ENCODE assay signal across 13 cellular contexts in the genomic region with DNA sequence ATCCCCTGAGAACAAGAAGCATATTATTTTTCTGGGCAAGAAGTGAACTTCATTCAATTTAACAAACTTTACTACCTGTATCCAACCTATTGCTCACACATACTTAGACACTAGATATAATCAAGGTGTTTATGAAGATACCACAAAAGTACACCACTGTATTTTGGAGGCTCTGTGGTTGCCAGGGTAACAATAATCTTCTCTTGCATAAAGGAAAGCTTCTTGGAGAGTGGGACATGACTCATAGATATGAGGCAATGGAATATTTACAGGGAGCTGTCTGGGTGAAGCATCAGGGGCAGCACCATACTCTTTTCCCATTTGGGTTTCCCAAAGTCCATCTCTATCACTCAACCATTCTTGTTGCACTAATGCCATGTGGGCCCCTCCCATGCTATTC.
DNase-seq lines count a peak whose midpoint lies in the region; ATAC-seq, FAIRE-seq and TF ChIP-seq lines count a peak whose summit lies in the region.
"Had no signal": no experiment of that assay in that cellular context is flagged by ENCODE, and none has a peak within 500 bp of the region (broad histone marks: within the 10 kb centered on the region; RNA-seq: fewer than 3 reads in every experiment).

No MANE protein-coding gene starts in this region.

- intact Hi-C loops in gastrocnemius medialis (cut with DNase I; ENCODE audit: low total_unique reads), result no loop called here

- no peak for TF ChIP-seq EP300 in A549 (IDR thresholded peaks at IDR 0.05)

- no peak overlapping the region for H3K9ac ChIP-seq in astrocyte (ENCODE audit: low read length)

- CTCF ChIA-PET in A549 (lab: Yijun Ruan, JAX), result interaction anchor here (8.0 kb wide), 1 partner anchor 11 kb away, joined by 34 read pairs; no protein-coding TSS in a partner anchor

- H3K4me1 Mint-ChIP-seq in astrocyte (ENCODE audit: low read depth, unreplicated experiment), result peaks cover 40% of the 10 kb centered on the region

- H3K9me3 ChIP-seq in A549 (no peaks in the 10 kb centered on the region), astrocyte (ENCODE audit: insufficient read depth, low read depth, low read length) (no peaks in the 10 kb centered on the region), gastrocnemius medialis (no peaks in the 10 kb centered on the region)
- H3K9me3 ChIP-seq: ovary, vagina had no signal

- TF ChIP-seq CTCF in A549 (IDR thresholded peaks at IDR 0.05) (no peak), astrocyte (IDR thresholded peaks at IDR 0.05; ENCODE audit: insufficient read depth, low read depth, low read length) (no peak), gastrocnemius medialis (IDR thresholded peaks at IDR 0.05 in 4 of 5, conservative IDR thresholded peaks at IDR 0.05 in 1 of 5) (no peak)

- POLR2A ChIA-PET in A549 (lab: Yijun Ruan, JAX), result no interaction called here

- H3K4me1 ChIP-seq in A549, result no peaks in the 10 kb centered on the region
- H3K4me1 ChIP-seq in astrocyte (ENCODE audit: insufficient read depth, low read length), result peaks cover 27% of the 10 kb centered on the region
- no peaks in the 10 kb centered on the region for H3K4me1 ChIP-seq in gastrocnemius medialis
- H3K4me1 ChIP-seq: vagina had no signal

- no peak for TF ChIP-seq POLR2A in A549 (IDR thresholded peaks at IDR 0.05; ENCODE audit: low read length)
- TF ChIP-seq POLR2A in gastrocnemius medialis (IDR thresholded peaks at IDR 0.05), result no peak

- H3K36me3 Mint-ChIP-seq in astrocyte (ENCODE audit: low read depth, unreplicated experiment), result no peaks in the 10 kb centered on the region
- H3K36me3 Mint-ChIP-seq: activated naive CD4-positive, alpha-beta T cell treated with anti-CD3 and anti-CD28 coated beads, Interleukin-2, amount 50 U/mL, for 72 hours had no signal

- TF ChIP-seq RAD21 in A549 (conservative IDR thresholded peaks at IDR 0.05 in 1 of 2, IDR thresholded peaks at IDR 0.05 in 1 of 2), result no peak

- DNase-seq in A549 (ENCODE audit: low read depth in 1 of 2, low spot score in 1 of 2) (peak; percentile 19 to 31), HS-5 (ENCODE audit: low read depth) (peak; percentile 67), astrocyte (ENCODE audit: low read depth) (peak; percentile 87), glomerular visceral epithelial cell (ENCODE audit: extremely low spot score) (peak; percentile 70), NCI-H774 (lab: John Stamatoyannopoulos, UW) (no peak), gastrocnemius medialis (no peak), COR-L47 (lab: John Stamatoyannopoulos, UW) (no peak), OCI-M2 (lab: John Stamatoyannopoulos, UW; ENCODE audit: unreplicated experiment) (no peak)
- DNase-seq: Karpas-422, mesendoderm, ovary had no signal

- H3K79me2 ChIP-seq in astrocyte (ENCODE audit: insufficient read depth, low read length), result no peaks in the 10 kb centered on the region

- peak overlapping the region; percentile 15 for H3K27ac Mint-ChIP-seq in astrocyte (ENCODE audit: unreplicated experiment)
- H3K27ac Mint-ChIP-seq: activated naive CD4-positive, alpha-beta T cell treated with anti-CD3 and anti-CD28 coated beads, Interleukin-2, amount 50 U/mL, for 72 hours had no signal

- H3K9me3 Mint-ChIP-seq in astrocyte (ENCODE audit: unreplicated experiment), result peaks cover 5% of the 10 kb centered on the region

- H3K4me2 ChIP-seq in A549 (no peak overlapping the region), astrocyte (ENCODE audit: low read length) (no peak overlapping the region)

- FAIRE-seq in A549 (lab: Jason Lieb, UNC) (no peak), astrocyte (lab: Jason Lieb, UNC) (no peak)

- peak; percentile 75 to 85 for ATAC-seq in A549
- ATAC-seq in gastrocnemius medialis, result no peak
- ATAC-seq: activated naive CD4-positive, alpha-beta T cell treated with anti-CD3 and anti-CD28 coated beads, Interleukin-2, amount 50 U/mL, for 72 hours had no signal

- no peak overlapping the region for H2AFZ ChIP-seq in astrocyte (ENCODE audit: low read depth, low read length)

- H3K4me3 ChIP-seq in A549 (no peak overlapping the region), astrocyte (ENCODE audit: insufficient read depth, low read depth, low read length) (no peak overlapping the region), gastrocnemius medialis (no peak overlapping the region)
- H3K4me3 ChIP-seq: ovary, vagina had no signal

- H4K20me1 ChIP-seq in astrocyte (ENCODE audit: insufficient read depth, low read length), result no peaks in the 10 kb centered on the region

- no peak overlapping the region for H3K27ac ChIP-seq in A549
- peak overlapping the region; percentile 28 for H3K27ac ChIP-seq in astrocyte (ENCODE audit: low read depth, low read length)
- H3K27ac ChIP-seq in gastrocnemius medialis, result no peak overlapping the region
- H3K27ac ChIP-seq: ovary, vagina had no signal

- no peaks in the 10 kb centered on the region for H3K27me3 Mint-ChIP-seq in astrocyte (ENCODE audit: low read depth, unreplicated experiment)

- H3K27me3 ChIP-seq in astrocyte (ENCODE audit: insufficient read depth, low read length), result no peaks in the 10 kb centered on the region
- no peaks in the 10 kb centered on the region for H3K27me3 ChIP-seq in gastrocnemius medialis
- H3K27me3 ChIP-seq: ovary, vagina had no signal

- in situ Hi-C loops in gastrocnemius medialis (cut with MboI; ENCODE audit: low sequenced_read_pairs in 4 of 4), result loop anchor here in 1 of 4 donors (10.0 kb wide), 1 partner anchor 525 kb away; no protein-coding TSS in a partner anchor

- H3K4me3 Mint-ChIP-seq in astrocyte (ENCODE audit: unreplicated experiment), result no peak overlapping the region

- H3K36me3 ChIP-seq in astrocyte (ENCODE audit: insufficient read depth, low read length), result no peaks in the 10 kb centered on the region
- H3K36me3 ChIP-seq in gastrocnemius medialis, result no peaks in the 10 kb centered on the region
- H3K36me3 ChIP-seq: ovary, vagina had no signal

TF ChIP-seq in A549, 52 proteins besides CTCF, POLR2A, EP300 and RAD21:
- TF ChIP-seq FOSL2 (IDR thresholded peaks at IDR 0.05) (no peak), FOSL2 (CRISPR knock-in tag; IDR thresholded peaks at IDR 0.05) (peak; percentile 59), ZC3H11A (IDR thresholded peaks at IDR 0.05) (no peak), CEBPB (IDR thresholded peaks at IDR 0.05) (peak in 1 of 2 experiments; percentile 36; a peak in 1 of 4 replicates)
TF ChIP-seq in A549: peak in this region for 2.

Comparison
In these comparisons a context has a peak if more than half of its experiments do, and no peak if none do; other contexts are left out.
1. ATAC-seq: peak in A549 (2 of 2); none in gastrocnemius medialis (0 of 2).
2. DNase-seq: peak in A549 (2 of 2), HS-5 (single experiment), astrocyte (single experiment) and glomerular visceral epithelial cell (single experiment); none in NCI-H774 (single experiment), gastrocnemius medialis (0 of 2), COR-L47 (single experiment) and OCI-M2 (single experiment).